In genomic region chr16:74601131-74601871, GRCh38 we compare ENCODE assay signal across 8 cellular contexts. TPM values are rescaled to one million over a fixed set of nuclear protein-coding genes. Genes with fewer than 3 reads are reported as not detected.
A peak's percentile ranks its signal among the peaks of the same experiment; 100 is the strongest.
DNase-seq lines count a peak whose midpoint lies in the region; ATAC-seq, FAIRE-seq and TF ChIP-seq lines count a peak whose summit lies in the region.

No MANE protein-coding gene starts in this region.

- H2AFZ ChIP-seq in smooth muscle cell (ENCODE audit: low read depth): no peak overlapping the region

- H3K9me3 ChIP-seq in smooth muscle cell (replicated peaks; ENCODE audit: low read depth): no peaks in the 10 kb centered on the region

- 73% methylated on average over 9 of the region's 9 CpGs for WGBS in smooth muscle cell (ENCODE audit: low lambda C conversion rate)

- peak overlapping the region; percentile 74 to 86 (median 81) for H3K4me3 Mint-ChIP-seq in immature natural killer cell

- DNase-seq in GM12891 (ENCODE audit: insufficient read length, low spot score): peak; percentile 31
- peak; percentile 68 for DNase-seq in activated CD4-positive, alpha-beta T cell treated with anti-CD3 and anti-CD28 coated beads for 48 hours
- DNase-seq in immature natural killer cell: peak; percentile 41 to 54 (median 52)
- DNase-seq in NCI-H510A treated with DMSO at 0.1 percent for 48 hours (lab: John Stamatoyannopoulos, UW): no peak
- no peak for DNase-seq in anterior cingulate cortex (lab: John Stamatoyannopoulos, UW)
- no peak for DNase-seq in NCI-H2029 treated with DMSO at 0.1 percent for 48 hours (lab: John Stamatoyannopoulos, UW)
- no peak for DNase-seq in smooth muscle cell (lab: John Stamatoyannopoulos, UW; ENCODE audit: unreplicated experiment)

- no peak overlapping the region for H3K4me3 ChIP-seq in smooth muscle cell

- no peak overlapping the region for H3K27ac ChIP-seq in smooth muscle cell (ENCODE audit: low read depth)

- peak; percentile 58 for FAIRE-seq in GM12891 (lab: Jason Lieb, UNC)

- ATAC-seq in HG03196 (IDR thresholded peaks at IDR 0.05; ENCODE audit: unreplicated experiment): peak; percentile 80

- no peak overlapping the region for H3K9ac ChIP-seq in smooth muscle cell (ENCODE audit: low read depth)

- H3K4me1 Mint-ChIP-seq in immature natural killer cell: peaks cover 77 to 80% of the 10 kb centered on the region in 2 donors

- peaks cover 98% of the 10 kb centered on the region for H3K79me2 ChIP-seq in smooth muscle cell (ENCODE audit: low read depth)

- no peaks in the 10 kb centered on the region for H3K36me3 ChIP-seq in smooth muscle cell (ENCODE audit: low read depth)

- peaks cover 4 to 5% (median 5%) of the 10 kb centered on the region in 3 donors for H3K36me3 Mint-ChIP-seq in immature natural killer cell

- H3K27me3 Mint-ChIP-seq in immature natural killer cell (ENCODE audit: low read depth in 3 of 3): peaks cover 2 to 4% (median 3%) of the 10 kb centered on the region in 3 donors

- no peaks in the 10 kb centered on the region for H3K27me3 ChIP-seq in smooth muscle cell (ENCODE audit: low read depth)

- no peak for TF ChIP-seq CTCF in smooth muscle cell (IDR thresholded peaks at IDR 0.05; ENCODE audit: borderline replicate concordance, insufficient read depth, poor library complexity, severe bottlenecking)

- TF ChIP-seq POLR2A in GM12891 (IDR thresholded peaks at IDR 0.05; ENCODE audit: low read depth, low read length): no peak

- peaks cover 96% of the 10 kb centered on the region for H4K20me1 ChIP-seq in smooth muscle cell (ENCODE audit: low read depth)

- no peak overlapping the region for H3K4me2 ChIP-seq in smooth muscle cell

- H3K9me3 Mint-ChIP-seq in immature natural killer cell: no peaks in the 10 kb centered on the region

- peaks cover 25% of the 10 kb centered on the region for H3K4me1 ChIP-seq in smooth muscle cell (ENCODE audit: low read depth)

- peak overlapping the region; percentile 85 to 97 (median 92) for H3K27ac Mint-ChIP-seq in immature natural killer cell

- no peaks in the 10 kb centered on the region for H3F3A ChIP-seq in smooth muscle cell (ENCODE audit: low read depth)

TF ChIP-seq in GM12891, 5 proteins besides CTCF, POLR2A, EP300 and RAD21:
- TF ChIP-seq SPI1 (IDR thresholded peaks at IDR 0.05; ENCODE audit: low read depth, low read length) (peak; percentile 54), PAX5 (IDR thresholded peaks at IDR 0.05; ENCODE audit: insufficient read depth, low read length, severe bottlenecking) (no peak), POLR2AphosphoS5 (IDR thresholded peaks at IDR 0.05; ENCODE audit: low read depth, low read length) (no peak), POU2F2 (IDR thresholded peaks at IDR 0.05; ENCODE audit: low read depth, low read length) (no peak), TAF1 (IDR thresholded peaks at IDR 0.05; ENCODE audit: low read depth, low read length) (no peak)

RNA-seq across cellular contexts. Expression of gene GLG1, which starts 5.6 kb away (rescaled TPM):
- 24.9 TPM for polyA plus RNA-seq in GM12891 (2012; ENCODE audit: low read depth, missing spikeins)
- polyA plus RNA-seq in immature natural killer cell: 100 to 1,000 TPM in 1 of 3 donors, 10 to 100 TPM in 2; 80.8 to 190 (median 86.3) TPM
- 131 and 180 TPM in 2 replicates for total RNA-seq in smooth muscle cell
- polyA plus RNA-seq in smooth muscle cell: 138 and 140 TPM in 2 replicates

Comparison
In these comparisons a context has a peak if more than half of its experiments do, and no peak if none do; other contexts are left out.
1. DNase-seq: peak in GM12891 (single experiment), activated CD4-positive, alpha-beta T cell treated with anti-CD3 and anti-CD28 coated beads for 48 hours (single experiment) and immature natural killer cell (3 of 3); none in NCI-H510A treated with DMSO at 0.1 percent for 48 hours (single experiment), anterior cingulate cortex (0 of 58), NCI-H2029 treated with DMSO at 0.1 percent for 48 hours (single experiment) and smooth muscle cell (single experiment).